In genomic region chr10:25704622-25705021, GRCh38 we compare ENCODE assay signal across 25 cellular contexts.
"Had no signal": no experiment of that assay in that cellular context is flagged by ENCODE, and none has a peak within 500 bp of the region (broad histone marks: within the 10 kb centered on the region; RNA-seq: fewer than 3 reads in every experiment).

No MANE protein-coding gene starts in this region.

- DNase-seq: activated CD4-positive, alpha-beta T cell treated with anti-CD3 and anti-CD28 coated beads for 4 hours; activated CD4-positive, alpha-beta T cell treated with anti-CD3 and anti-CD28 coated beads, Interleukin-2, amount 50 U/mL, for 4 hours; activated CD8-positive, alpha-beta memory T cell treated with anti-CD3 and anti-CD28 coated beads for 24 hours; activated effector memory CD4-positive, alpha-beta T cell treated with anti-CD3 and anti-CD28 coated beads, Interleukin-2, amount 50 U/mL, for 16 hours; activated naive CD4-positive, alpha-beta T cell treated with anti-CD3 and anti-CD28 coated beads for 36 hours; activated naive CD8-positive, alpha-beta T cell treated with anti-CD3 and anti-CD28 coated beads, Interleukin-2, amount 10 ng/mL, durations not matched to agents 7 days and 5 days; amniotic stem cell; caudate nucleus; cortex of kidney; foreskin fibroblast; hippocampal formation; immature natural killer cell; natural killer cell; ovary; stimulated activated CD4-positive, alpha-beta T cell treated with anti-CD3 and anti-CD28 coated beads, Interleukin-12 subunit alpha, Interleukin-12 subunit beta, amount 100 ng/mL, for 4 hours; stimulated activated CD4-positive, alpha-beta T cell treated with anti-CD3 and anti-CD28 coated beads, Interleukin-4, amount 100 ng/mL, for 24 hours; stimulated activated naive CD8-positive, alpha-beta T cell treated with anti-CD3 and anti-CD28 coated beads, Interleukin-15, amount 100 ng/mL, for 72 hours; substantia nigra; T-helper 1 cell; upper lobe of left lung had no signal

- H3K27me3 ChIP-seq: neutrophil, ovary, upper lobe of left lung had no signal

- H3K27ac ChIP-seq: neutrophil, ovary, skin epidermis, upper lobe of left lung had no signal

- ATAC-seq: esophagus mucosa; natural killer cell; sciatic nerve; stimulated activated effector memory CD8-positive, alpha-beta T cell treated with anti-CD3 and anti-CD28 coated beads, Interleukin-12 subunit alpha, Interleukin-12 subunit beta, amount 100 ng/mL, for 72 hours; stimulated activated naive CD8-positive, alpha-beta T cell treated with anti-CD3 and anti-CD28 coated beads, Interleukin-15, amount 100 ng/mL, for 72 hours had no signal

- H3K4me1 ChIP-seq: upper lobe of left lung had no signal

- H3K9me3 ChIP-seq: neutrophil, ovary, upper lobe of left lung had no signal

- H3K4me3 ChIP-seq: ovary, skin epidermis, upper lobe of left lung had no signal

- H3K36me3 ChIP-seq: neutrophil, ovary, upper lobe of left lung had no signal
